17 cellular contexts compared by ENCODE assay signal in the genomic region with DNA sequence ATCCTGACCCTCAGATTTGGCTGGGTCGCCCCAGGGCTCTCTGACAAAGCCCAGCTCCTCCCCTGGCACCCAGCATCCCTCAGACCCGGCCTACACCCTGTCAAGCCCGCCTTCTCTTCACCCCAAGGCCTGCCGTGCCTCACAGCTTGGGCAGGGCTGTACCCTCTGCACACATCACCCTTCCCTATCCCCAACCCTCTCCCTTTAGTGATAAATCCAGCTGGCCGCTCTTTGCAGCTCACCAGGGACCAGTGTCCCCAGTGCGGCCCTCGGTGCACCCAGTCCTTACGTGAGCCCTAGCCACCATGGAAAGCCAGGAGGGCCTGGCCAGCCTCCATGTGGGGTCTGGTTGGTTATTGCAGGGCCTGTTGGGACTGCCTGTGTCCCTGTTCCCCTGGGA.
A peak's percentile ranks its signal among the peaks of the same experiment; 100 is the strongest.
DNase-seq lines count a peak whose midpoint lies in the region; ATAC-seq and TF ChIP-seq lines count a peak whose summit lies in the region.
"Had no signal": no experiment of that assay in that cellular context is flagged by ENCODE, and none has a peak within 500 bp of the region (broad histone marks: within the 10 kb centered on the region; RNA-seq: fewer than 3 reads in every experiment).

No MANE protein-coding gene starts in this region.

- no peak for ATAC-seq in Right ventricle myocardium superior (ENCODE audit: poor library complexity)
- ATAC-seq in HG03196 (IDR thresholded peaks at IDR 0.05; ENCODE audit: unreplicated experiment): no peak
- no peak for ATAC-seq in GM21576 (IDR thresholded peaks at IDR 0.05; ENCODE audit: unreplicated experiment)
- ATAC-seq: T-helper 17 cell had no signal

- TF ChIP-seq EP300 in esophagus muscularis mucosa (IDR thresholded peaks at IDR 0.05): no peak

- H3K27ac ChIP-seq in right atrium auricular region: peak overlapping the region; percentile 82 to 90
- peak overlapping the region; percentile 58 for H3K27ac ChIP-seq in Karpas-422 (ENCODE audit: low read length)
- peak overlapping the region in 3 of 4 donors; percentile 2 to 32 (median 21) for H3K27ac ChIP-seq in esophagus muscularis mucosa (replicated peaks in 1 of 4)
- peak overlapping the region; percentile 10 for H3K27ac ChIP-seq in thymus (ENCODE audit: low read depth)

- H3K4me3 ChIP-seq in right atrium auricular region: no peak overlapping the region
- no peak overlapping the region for H3K4me3 ChIP-seq in Karpas-422 (ENCODE audit: low read length)
- no peak overlapping the region for H3K4me3 ChIP-seq in esophagus muscularis mucosa
- no peak overlapping the region for H3K4me3 ChIP-seq in thymus (ENCODE audit: low read length)
- H3K4me3 ChIP-seq: tibial nerve had no signal

- H2AFZ ChIP-seq in Karpas-422 (ENCODE audit: low read length): no peak overlapping the region

- H3K9ac ChIP-seq in Karpas-422 (ENCODE audit: low read length): peak overlapping the region; percentile 40; the same call in 1 of the 2 replicates

- H4K20me1 ChIP-seq in Karpas-422 (ENCODE audit: insufficient read depth, low read depth, low read length): no peaks in the 10 kb centered on the region

- TF ChIP-seq CTCF in right atrium auricular region (IDR thresholded peaks at IDR 0.05) (no peak), esophagus muscularis mucosa (IDR thresholded peaks at IDR 0.05) (no peak)

- no peak overlapping the region for H3K4me2 ChIP-seq in Karpas-422 (ENCODE audit: low read depth, low read length, poor library complexity, severe bottlenecking)

- DNase-seq in right atrium auricular region (ENCODE audit: low spot score) (no peak), Right ventricle myocardium superior (no peak), Karpas-422 (no peak), esophagus muscularis mucosa (ENCODE audit: extremely low spot score) (no peak), NCI-H1092 (lab: John Stamatoyannopoulos, UW) (no peak)
- DNase-seq: activated CD8-positive, alpha-beta memory T cell treated with anti-CD3 and anti-CD28 coated beads for 24 hours; activated T-cell treated with anti-CD3 and anti-CD28 coated beads, Interleukin-2, amount 50 U/mL, for 48 hours; cortex of kidney; glutamatergic neuron; HFFc6; NCI-H187; NCI-H345; T-helper 17 cell had no signal

- intact Hi-C loops in Right ventricle myocardium superior (cut with DNase I) (no loop called here), esophagus muscularis mucosa (cut with DNase I) (no loop called here)

- H3K9me3 ChIP-seq in right atrium auricular region: no peaks in the 10 kb centered on the region
- H3K9me3 ChIP-seq in Karpas-422 (ENCODE audit: low read length): no peaks in the 10 kb centered on the region
- no peaks in the 10 kb centered on the region for H3K9me3 ChIP-seq in esophagus muscularis mucosa
- H3K9me3 ChIP-seq in thymus (ENCODE audit: control insufficient read depth): no peaks in the 10 kb centered on the region
- H3K9me3 ChIP-seq: tibial nerve had no signal

- peaks cover 80% of the 10 kb centered on the region for H3K79me2 ChIP-seq in Karpas-422 (ENCODE audit: low read length)

- WGBS in esophagus muscularis mucosa: 72% methylated on average over 5 of the region's 8 CpGs
- WGBS in thymus: 93% methylated on average over 8 of the region's 8 CpGs

- H3K36me3 ChIP-seq in right atrium auricular region: no peaks in the 10 kb centered on the region
- H3K36me3 ChIP-seq in Karpas-422 (ENCODE audit: insufficient read depth, low read length): no peaks in the 10 kb centered on the region
- H3K36me3 ChIP-seq in esophagus muscularis mucosa: no peaks in the 10 kb centered on the region
- peaks cover 6% of the 10 kb centered on the region for H3K36me3 ChIP-seq in thymus (ENCODE audit: control insufficient read depth, insufficient read depth)

- H3K27me3 ChIP-seq in right atrium auricular region (no peaks in the 10 kb centered on the region), Karpas-422 (ENCODE audit: low read length) (no peaks in the 10 kb centered on the region), esophagus muscularis mucosa (no peaks in the 10 kb centered on the region), thymus (ENCODE audit: control insufficient read depth, insufficient read depth) (no peaks in the 10 kb centered on the region)
- H3K27me3 ChIP-seq: tibial nerve had no signal

- H3K9me2 ChIP-seq in Karpas-422 (replicated peaks; ENCODE audit: insufficient read depth, low read length): no peaks in the 10 kb centered on the region

- TF ChIP-seq POLR2A in esophagus muscularis mucosa (IDR thresholded peaks at IDR 0.05; ENCODE audit: low read depth): no peak

- H3K4me1 ChIP-seq in right atrium auricular region: peaks cover 5 to 83% of the 10 kb centered on the region in 2 donors
- H3K4me1 ChIP-seq in Karpas-422 (ENCODE audit: low read length): peaks cover 75% of the 10 kb centered on the region
- peaks cover 39 to 82% (median 66%) of the 10 kb centered on the region in 4 donors for H3K4me1 ChIP-seq in esophagus muscularis mucosa
- peaks cover 74% of the 10 kb centered on the region for H3K4me1 ChIP-seq in thymus (ENCODE audit: control insufficient read depth, insufficient read depth, low read length)

Comparison
In these comparisons a context has a peak if more than half of its experiments do, and no peak if none do; other contexts are left out.
1. H3K27ac ChIP-seq: peak in every context shown above with its lines; median percentile 86 in right atrium auricular region; 58 in Karpas-422; 21 in esophagus muscularis mucosa; 10 in thymus.